ENCODE assay signal across 1 cellular context in genomic region chr1:83692524-83693336, GRCh38.
TF ChIP-seq lines count a peak whose summit lies in the region.

No MANE protein-coding gene starts in this region.

TF ChIP-seq in GM23338, 12 proteins besides CTCF, POLR2A, EP300 and RAD21 (continued from another document):
- TF ChIP-seq ZNF462 (CRISPR knock-in tag; IDR thresholded peaks at IDR 0.05) (0 out of 2 replicates have a peak, but pooled peaks have one; percentile 1), REST (IDR thresholded peaks at IDR 0.05; ENCODE audit: unreplicated experiment) (no peak), NANOG (IDR thresholded peaks at IDR 0.05; ENCODE audit: borderline replicate concordance) (peak; percentile 46; the same call in 1 of the 2 replicates), CREB1 (CRISPR knock-in tag; IDR thresholded peaks at IDR 0.05; ENCODE audit: low read depth) (no peak), ZNF114 (CRISPR knock-in tag; IDR thresholded peaks at IDR 0.05) (0 out of 2 replicates have a peak, but pooled peaks have one; percentile 10)
